Comparison of ENCODE assay signal across 9 cellular contexts in the genomic region with DNA sequence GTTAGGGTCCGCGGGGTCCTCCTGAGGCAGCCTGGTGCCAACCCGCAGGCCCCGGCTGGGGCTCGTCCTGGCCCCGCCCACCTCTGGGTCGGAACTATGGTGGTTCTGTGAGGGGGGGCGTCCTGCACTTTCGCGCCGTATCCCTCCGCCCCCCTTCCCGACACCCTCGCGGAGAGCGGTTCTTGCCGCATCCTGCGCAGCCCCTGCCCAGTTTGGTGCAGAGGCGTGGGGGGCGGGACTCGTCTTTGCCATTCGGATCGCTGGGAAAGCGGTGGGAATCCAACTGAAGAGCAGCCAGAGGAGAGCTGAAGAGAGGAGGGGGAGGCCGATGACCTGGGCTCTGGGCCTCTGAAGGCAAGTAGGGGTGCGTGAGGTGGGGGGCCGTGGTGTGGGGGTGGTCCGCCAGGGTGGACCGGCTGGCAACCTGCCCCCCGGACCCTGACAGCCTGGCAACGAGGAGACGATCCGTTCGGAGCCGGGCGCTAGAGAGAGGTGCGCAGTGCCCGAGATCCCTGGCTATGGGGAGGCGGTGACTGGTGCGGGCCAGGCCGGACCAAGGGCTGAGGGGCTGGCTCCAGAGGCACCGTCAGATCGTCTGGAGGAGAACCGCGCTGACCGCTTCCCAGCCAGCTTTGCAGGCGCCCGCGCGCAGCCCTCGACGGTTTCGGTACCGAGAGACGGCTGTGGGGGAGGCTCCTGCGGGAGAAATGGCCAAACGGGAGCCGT. TPM values are rescaled to one million over a fixed set of nuclear protein-coding genes. Genes with fewer than 3 reads are reported as not detected.
A peak's percentile ranks its signal among the peaks of the same experiment; 100 is the strongest.
DNase-seq lines count a peak whose midpoint lies in the region; ATAC-seq lines count a peak whose summit lies in the region.
"Had no signal": no experiment of that assay in that cellular context is flagged by ENCODE, and none has a peak within 500 bp of the region (broad histone marks: within the 10 kb centered on the region; RNA-seq: fewer than 3 reads in every experiment).

Gene GPRASP1 (plus strand): TSS at position 242 of the 726 bp plus-strand sequence. CDS start 2,431 bp downstream, outside the sequence.

- H3K27me3 ChIP-seq in iPS DF 6.9 (ENCODE audit: control insufficient read depth, insufficient read depth, low read length), result no peaks in the 10 kb centered on the region

- peak; percentile 71 for DNase-seq in DMS 273 (lab: John Stamatoyannopoulos, UW; ENCODE audit: unreplicated experiment)
- no peak for DNase-seq in DMS 273 treated with DMSO at 0.1 percent for 48 hours (lab: John Stamatoyannopoulos, UW)
- peak; percentile 46 for DNase-seq in astrocyte of the hippocampus (ENCODE audit: low read depth, low spot score)
- DNase-seq in iPS DF 6.9 (ENCODE audit: low read depth, low spot score), result no peak
- DNase-seq in sciatic nerve (ENCODE audit: low spot score), result peak; percentile 84
- no peak for DNase-seq in HK-2 (ENCODE audit: unreplicated experiment)

- peak within 1 kb of the TSS; percentile 27 for H3K27ac Mint-ChIP-seq in T-helper 1 cell treated with Interleukin-12 subunit alpha and Interleukin-12 subunit beta and Interleukin-4 antibody, amounts not matched to agents 30 μg/mL and 1 μg/mL, for 36 hours

- WGBS in iPS DF 6.9 (ENCODE audit: insufficient coverage, insufficient read length), result no CpG with 5 or more reads among the region's 58 CpGs

- peaks cover 3% of the 10 kb centered on the region for H3K36me3 Mint-ChIP-seq in T-helper 1 cell treated with Interleukin-12 subunit alpha and Interleukin-12 subunit beta and Interleukin-4 antibody, amounts not matched to agents 30 μg/mL and 1 μg/mL, for 36 hours (ENCODE audit: low read depth)

- H3K4me1 Mint-ChIP-seq in T-helper 1 cell treated with Interleukin-12 subunit alpha and Interleukin-12 subunit beta and Interleukin-4 antibody, amounts not matched to agents 30 μg/mL and 1 μg/mL, for 36 hours (ENCODE audit: low read depth), result peaks cover 10% of the 10 kb centered on the region

- H3K4me3 ChIP-seq in iPS DF 6.9 (ENCODE audit: low read length), result peak within 1 kb of the TSS; percentile 64

- ATAC-seq in sciatic nerve, result peak; percentile 93
- no peak for ATAC-seq in GM21723 (IDR thresholded peaks at IDR 0.05; ENCODE audit: unreplicated experiment)

- no peaks in the 10 kb centered on the region for H3K9me3 Mint-ChIP-seq in T-helper 1 cell treated with Interleukin-12 subunit alpha and Interleukin-12 subunit beta and Interleukin-4 antibody, amounts not matched to agents 30 μg/mL and 1 μg/mL, for 36 hours

- H3K9me3 ChIP-seq in iPS DF 6.9 (ENCODE audit: control insufficient read depth, insufficient read depth, low read length), result no peaks in the 10 kb centered on the region

- intact Hi-C loops in sciatic nerve (cut with DNase I), result no loop called here

- H3K4me3 Mint-ChIP-seq in T-helper 1 cell treated with Interleukin-12 subunit alpha and Interleukin-12 subunit beta and Interleukin-4 antibody, amounts not matched to agents 30 μg/mL and 1 μg/mL, for 36 hours, result peak within 1 kb of the TSS; percentile 88

- no peaks in the 10 kb centered on the region for H3K36me3 ChIP-seq in iPS DF 6.9 (ENCODE audit: control insufficient read depth, insufficient read depth, low read length)

- peaks cover 9% of the 10 kb centered on the region for H3K27me3 Mint-ChIP-seq in T-helper 1 cell treated with Interleukin-12 subunit alpha and Interleukin-12 subunit beta and Interleukin-4 antibody, amounts not matched to agents 30 μg/mL and 1 μg/mL, for 36 hours (ENCODE audit: low read depth)

- no peaks in the 10 kb centered on the region for H3K4me1 ChIP-seq in iPS DF 6.9 (ENCODE audit: control insufficient read depth, insufficient read depth, low read length)

- H3K27ac ChIP-seq in iPS DF 6.9 (ENCODE audit: low read length), result no peak within 1 kb of the TSS
- H3K27ac ChIP-seq: 22Rv1 had no signal

RNA-seq across cellular contexts. Expression of gene GPRASP1, which starts in this region (rescaled TPM):
- 26.7 TPM for total RNA-seq in sciatic nerve

Comparison
In these comparisons a context has a peak if more than half of its experiments do, and no peak if none do; other contexts are left out.
1. DNase-seq: peak in DMS 273 (single experiment), astrocyte of the hippocampus (single experiment) and sciatic nerve (single experiment); none in DMS 273 treated with DMSO at 0.1 percent for 48 hours (single experiment), iPS DF 6.9 (single experiment) and HK-2 (single experiment).